In genomic region chr1:36651176-36651910, GRCh38 we compare ENCODE assay signal across 16 cellular contexts.
DNase-seq lines count a peak whose midpoint lies in the region; ATAC-seq and FAIRE-seq lines count a peak whose summit lies in the region.
"Had no signal": no experiment of that assay in that cellular context is flagged by ENCODE, and none has a peak within 500 bp of the region (broad histone marks: within the 10 kb centered on the region; RNA-seq: fewer than 3 reads in every experiment).

No MANE protein-coding gene starts in this region.

- H3K79me2 ChIP-seq in Karpas-422 (ENCODE audit: low read length) = no peaks in the 10 kb centered on the region
- no peaks in the 10 kb centered on the region for H3K79me2 ChIP-seq in mesendoderm (ENCODE audit: control insufficient read depth, insufficient read depth, low read length)
- no peaks in the 10 kb centered on the region for H3K79me2 ChIP-seq in trophoblast cell (ENCODE audit: control insufficient read depth, insufficient read depth, low read length, poor library complexity)

- no peak overlapping the region for H2BK120ac ChIP-seq in mesendoderm (ENCODE audit: low read depth, low read length)
- no peak overlapping the region for H2BK120ac ChIP-seq in trophoblast cell (ENCODE audit: insufficient read depth, low read length, poor library complexity)

- no peaks in the 10 kb centered on the region for H3K36me3 ChIP-seq in Karpas-422 (ENCODE audit: insufficient read depth, low read length)
- H3K36me3 ChIP-seq in mesendoderm (ENCODE audit: control insufficient read depth, insufficient read depth, low read length) = no peaks in the 10 kb centered on the region
- no peaks in the 10 kb centered on the region for H3K36me3 ChIP-seq in trophoblast cell (ENCODE audit: control insufficient read depth in 1 of 2, insufficient read depth in 2 of 2, low read length in 2 of 2)
- no peaks in the 10 kb centered on the region for H3K36me3 ChIP-seq in small intestine (ENCODE audit: control insufficient read depth in 2 of 2, insufficient read depth in 2 of 2, low read length in 2 of 2)
- H3K36me3 ChIP-seq: BLaER1 treated with 17β-estradiol and CSF1 and Interleukin-3, amounts not matched to agents 10 nM and 100 nM had no signal

- H3K18ac ChIP-seq in mesendoderm (ENCODE audit: low read length) (no peak overlapping the region), trophoblast cell (ENCODE audit: low read length) (no peak overlapping the region)

- H3K79me1 ChIP-seq in mesendoderm (ENCODE audit: low read length) (no peaks in the 10 kb centered on the region), trophoblast cell (ENCODE audit: low read length) (no peaks in the 10 kb centered on the region)

- H3K23ac ChIP-seq in mesendoderm (ENCODE audit: low read length) = no peak overlapping the region
- no peak overlapping the region for H3K23ac ChIP-seq in trophoblast cell (ENCODE audit: low read length)

- no peak overlapping the region for H4K91ac ChIP-seq in trophoblast cell (ENCODE audit: low read depth, low read length)

- H2AFZ ChIP-seq in Karpas-422 (ENCODE audit: low read length) (no peak overlapping the region), trophoblast cell (ENCODE audit: insufficient read depth, low read length, poor library complexity) (no peak overlapping the region)

- no peak overlapping the region for H4K5ac ChIP-seq in mesendoderm (ENCODE audit: low read length)

- no peak for ATAC-seq in GM21529 (IDR thresholded peaks at IDR 0.05; ENCODE audit: unreplicated experiment)
- ATAC-seq: CD8-positive, alpha-beta T cell had no signal

- H4K20me1 ChIP-seq in Karpas-422 (ENCODE audit: insufficient read depth, low read depth, low read length) = no peaks in the 10 kb centered on the region

- H3K27ac ChIP-seq in Karpas-422 (ENCODE audit: low read length) (peak overlapping the region; percentile 56), mesendoderm (ENCODE audit: low read depth, low read length) (no peak overlapping the region), trophoblast cell (ENCODE audit: low read depth, low read length) (no peak overlapping the region), small intestine (ENCODE audit: low read depth in 1 of 2, low read length in 1 of 2) (no peak overlapping the region)
- H3K27ac ChIP-seq: 22Rv1; A549; BLaER1 treated with 17β-estradiol and CSF1 and Interleukin-3, amounts not matched to agents 10 nM and 100 nM; C4-2B had no signal

- H2AK5ac ChIP-seq in mesendoderm (ENCODE audit: low read length) = no peak overlapping the region
- H2AK5ac ChIP-seq in trophoblast cell (ENCODE audit: low read length) = no peak overlapping the region

- H2BK12ac ChIP-seq in trophoblast cell (ENCODE audit: low read length) = no peak overlapping the region

- no peak overlapping the region for H4K8ac ChIP-seq in mesendoderm (ENCODE audit: low read depth, low read length)
- no peak overlapping the region for H4K8ac ChIP-seq in trophoblast cell (ENCODE audit: low read depth, low read length)

- H4K12ac ChIP-seq in trophoblast cell (ENCODE audit: low read depth, low read length) = no peak overlapping the region

- H3K9ac ChIP-seq in Karpas-422 (ENCODE audit: low read length) (no peak overlapping the region), mesendoderm (ENCODE audit: low read length) (no peak overlapping the region), trophoblast cell (ENCODE audit: low read length) (no peak overlapping the region)
- H3K9ac ChIP-seq: BLaER1 treated with 17β-estradiol and CSF1 and Interleukin-3, amounts not matched to agents 10 nM and 100 nM had no signal

- no peak overlapping the region for H3K14ac ChIP-seq in trophoblast cell (ENCODE audit: low read length)

- no peaks in the 10 kb centered on the region for H3K9me2 ChIP-seq in Karpas-422 (replicated peaks; ENCODE audit: insufficient read depth, low read length)

- H3K56ac ChIP-seq in mesendoderm (ENCODE audit: low read length) = no peak overlapping the region

- H3K4me2 ChIP-seq in Karpas-422 (ENCODE audit: low read depth, low read length, poor library complexity, severe bottlenecking) = no peak overlapping the region
- H3K4me2 ChIP-seq in mesendoderm (ENCODE audit: low read length) = no peak overlapping the region
- H3K4me2 ChIP-seq in trophoblast cell (ENCODE audit: low read length) = no peak overlapping the region
- H3K4me2 ChIP-seq: A549 had no signal

- H3K9me3 ChIP-seq in Karpas-422 (ENCODE audit: low read length) = no peaks in the 10 kb centered on the region
- H3K9me3 ChIP-seq in trophoblast cell (ENCODE audit: insufficient read depth, low read depth, low read length) = peaks cover 2% of the 10 kb centered on the region
- no peaks in the 10 kb centered on the region for H3K9me3 ChIP-seq in small intestine (ENCODE audit: control insufficient read depth, low read depth)
- H3K9me3 ChIP-seq: A549; BLaER1 treated with 17β-estradiol and CSF1 and Interleukin-3, amounts not matched to agents 10 nM and 100 nM; Caco-2 had no signal

- DNase-seq in activated effector memory CD4-positive, alpha-beta T cell treated with anti-CD3 and anti-CD28 coated beads, Interleukin-2, amount 50 U/mL, for 16 hours = peak; percentile 10
- DNase-seq in activated effector memory CD4-positive, alpha-beta T cell treated with Interleukin-2 at 50 U/mL for 16 hours = no peak
- DNase-seq in Karpas-422 = no peak
- DNase-seq in mesendoderm = peak; percentile 30
- peak; percentile 86 for DNase-seq in trophoblast cell
- DNase-seq in MV-4-11 (lab: John Stamatoyannopoulos, UW) = no peak
- DNase-seq in small intestine = no peak
- DNase-seq: GF-D8 had no signal

- H3K4me3 ChIP-seq in Karpas-422 (ENCODE audit: low read length) = no peak overlapping the region
- no peak overlapping the region for H3K4me3 ChIP-seq in mesendoderm (ENCODE audit: low read length)
- H3K4me3 ChIP-seq in trophoblast cell (ENCODE audit: low read depth, low read length) = no peak overlapping the region
- no peak overlapping the region for H3K4me3 ChIP-seq in small intestine (ENCODE audit: low read depth in 1 of 2, low read length in 2 of 2)
- H3K4me3 ChIP-seq: A549; BLaER1 treated with 17β-estradiol and CSF1 and Interleukin-3, amounts not matched to agents 10 nM and 100 nM had no signal

- H3K27me3 ChIP-seq in Karpas-422 (ENCODE audit: low read length) (no peaks in the 10 kb centered on the region), mesendoderm (ENCODE audit: insufficient read depth, low read length, poor library complexity) (no peaks in the 10 kb centered on the region), trophoblast cell (ENCODE audit: insufficient read depth, low read length) (no peaks in the 10 kb centered on the region), small intestine (ENCODE audit: control insufficient read depth in 2 of 2, insufficient read depth in 2 of 2, low read length in 2 of 2) (peaks cover 0 to 8% of the 10 kb centered on the region in 2 donors)
- H3K27me3 ChIP-seq: BLaER1 treated with 17β-estradiol and CSF1 and Interleukin-3, amounts not matched to agents 10 nM and 100 nM had no signal

- WGBS in mesendoderm (ENCODE audit: extremely low coverage, insufficient coverage, low lambda C conversion rate) = no CpG with 5 or more reads among the region's 3 CpGs
- WGBS in trophoblast cell (ENCODE audit: extremely low coverage, insufficient coverage, insufficient read length) = no CpG with 5 or more reads among the region's 3 CpGs
- 68 to 71% (median 69%) methylated on average over 3 of the region's 3 CpGs for WGBS in small intestine, 3 donors

- H2BK15ac ChIP-seq in mesendoderm (replicated peaks; ENCODE audit: low read depth) = no peak overlapping the region

- no peak overlapping the region for H2BK5ac ChIP-seq in mesendoderm (ENCODE audit: low read length)
- no peak overlapping the region for H2BK5ac ChIP-seq in trophoblast cell (ENCODE audit: low read depth, low read length, poor library complexity)

- no peak for FAIRE-seq in small intestine (lab: Jason Lieb, UNC)
- FAIRE-seq: A549, G401.6 had no signal

- H3K4ac ChIP-seq in mesendoderm (ENCODE audit: low read depth, low read length) (no peak overlapping the region), trophoblast cell (ENCODE audit: low read depth, low read length) (no peak overlapping the region)

- H3K4me1 ChIP-seq in Karpas-422 (ENCODE audit: low read length) = peaks cover 76% of the 10 kb centered on the region
- no peaks in the 10 kb centered on the region for H3K4me1 ChIP-seq in mesendoderm (ENCODE audit: control insufficient read depth, low read depth, low read length)
- peaks cover 0 to 4% of the 10 kb centered on the region in 2 experiments for H3K4me1 ChIP-seq in trophoblast cell (ENCODE audit: control insufficient read depth in 1 of 2, insufficient read depth in 2 of 2, low read length in 2 of 2)
- H3K4me1 ChIP-seq in small intestine (ENCODE audit: control insufficient read depth in 2 of 2, insufficient read depth in 1 of 2, low read depth in 1 of 2, low read length in 1 of 2) = no peaks in the 10 kb centered on the region
- H3K4me1 ChIP-seq: A549, Caco-2 had no signal

Comparison
In these comparisons a context has a peak if more than half of its experiments do, and no peak if none do; other contexts are left out.
1. DNase-seq: peak in activated effector memory CD4-positive, alpha-beta T cell treated with anti-CD3 and anti-CD28 coated beads, Interleukin-2, amount 50 U/mL, for 16 hours (single experiment), mesendoderm (single experiment) and trophoblast cell (2 of 2); none in activated effector memory CD4-positive, alpha-beta T cell treated with Interleukin-2 at 50 U/mL for 16 hours (single experiment), Karpas-422 (single experiment), MV-4-11 (single experiment) and small intestine (single experiment).